In genomic region chr1:32007591-32007940, GRCh38 we compare ENCODE assay signal across 17 cellular contexts.
"Had no signal": no experiment of that assay in that cellular context is flagged by ENCODE, and none has a peak within 500 bp of the region (broad histone marks: within the 10 kb centered on the region; RNA-seq: fewer than 3 reads in every experiment).

No MANE protein-coding gene starts in this region.

- H3K4me3 Mint-ChIP-seq: natural killer cell treated with Interleukin-12 subunit alpha and Interleukin-12 subunit beta and Interleukin-15 and Interleukin-18, amount 100 ng/mL, for 72 hours had no signal

- H3K27me3 Mint-ChIP-seq: natural killer cell treated with Interleukin-12 subunit alpha and Interleukin-12 subunit beta and Interleukin-15 and Interleukin-18, amount 100 ng/mL, for 72 hours had no signal

- H3K9me3 ChIP-seq: neutrophil, right atrium auricular region, stomach, thoracic aorta had no signal

- H3K27me3 ChIP-seq: foreskin keratinocyte, hepatocyte, neutrophil, right atrium auricular region, stomach had no signal

- H2AFZ ChIP-seq: hepatocyte had no signal

- H3K27ac Mint-ChIP-seq: natural killer cell treated with Interleukin-12 subunit alpha and Interleukin-12 subunit beta and Interleukin-15 and Interleukin-18, amount 100 ng/mL, for 72 hours had no signal

- H3K9me3 Mint-ChIP-seq: natural killer cell treated with Interleukin-12 subunit alpha and Interleukin-12 subunit beta and Interleukin-15 and Interleukin-18, amount 100 ng/mL, for 72 hours had no signal

- H3K27ac ChIP-seq: foreskin keratinocyte, hepatocyte, neutrophil, right atrium auricular region, stomach, thoracic aorta had no signal

- ATAC-seq: foreskin keratinocyte; left colon; left ventricle myocardium superior; natural killer cell treated with Interleukin-12 subunit alpha and Interleukin-12 subunit beta and Interleukin-15 and Interleukin-18, amount 100 ng/mL, for 72 hours had no signal

- H3K4me1 ChIP-seq: foreskin keratinocyte had no signal

- DNase-seq: erythroblast; foreskin keratinocyte; left colon; left ventricle myocardium superior; mesenchymal stem cell; midbrain; small intestine; stimulated activated CD4-positive, alpha-beta T cell treated with anti-CD3 and anti-CD28 coated beads, Interleukin-12 subunit alpha, Interleukin-12 subunit beta, amount 100 ng/mL, for 4 hours; stimulated activated naive CD4-positive, alpha-beta T cell; stomach; substantia nigra had no signal

- H3K79me2 ChIP-seq: hepatocyte had no signal

- H3K36me3 ChIP-seq: neutrophil, right atrium auricular region, stomach, thoracic aorta had no signal

- H3K4me2 ChIP-seq: hepatocyte had no signal

- H3K4me3 ChIP-seq: hepatocyte, lung, right atrium auricular region, stomach, thoracic aorta had no signal

- H3K36me3 Mint-ChIP-seq: natural killer cell treated with Interleukin-12 subunit alpha and Interleukin-12 subunit beta and Interleukin-15 and Interleukin-18, amount 100 ng/mL, for 72 hours had no signal
